ENCODE assay signal across 8 cellular contexts in the genomic region with DNA sequence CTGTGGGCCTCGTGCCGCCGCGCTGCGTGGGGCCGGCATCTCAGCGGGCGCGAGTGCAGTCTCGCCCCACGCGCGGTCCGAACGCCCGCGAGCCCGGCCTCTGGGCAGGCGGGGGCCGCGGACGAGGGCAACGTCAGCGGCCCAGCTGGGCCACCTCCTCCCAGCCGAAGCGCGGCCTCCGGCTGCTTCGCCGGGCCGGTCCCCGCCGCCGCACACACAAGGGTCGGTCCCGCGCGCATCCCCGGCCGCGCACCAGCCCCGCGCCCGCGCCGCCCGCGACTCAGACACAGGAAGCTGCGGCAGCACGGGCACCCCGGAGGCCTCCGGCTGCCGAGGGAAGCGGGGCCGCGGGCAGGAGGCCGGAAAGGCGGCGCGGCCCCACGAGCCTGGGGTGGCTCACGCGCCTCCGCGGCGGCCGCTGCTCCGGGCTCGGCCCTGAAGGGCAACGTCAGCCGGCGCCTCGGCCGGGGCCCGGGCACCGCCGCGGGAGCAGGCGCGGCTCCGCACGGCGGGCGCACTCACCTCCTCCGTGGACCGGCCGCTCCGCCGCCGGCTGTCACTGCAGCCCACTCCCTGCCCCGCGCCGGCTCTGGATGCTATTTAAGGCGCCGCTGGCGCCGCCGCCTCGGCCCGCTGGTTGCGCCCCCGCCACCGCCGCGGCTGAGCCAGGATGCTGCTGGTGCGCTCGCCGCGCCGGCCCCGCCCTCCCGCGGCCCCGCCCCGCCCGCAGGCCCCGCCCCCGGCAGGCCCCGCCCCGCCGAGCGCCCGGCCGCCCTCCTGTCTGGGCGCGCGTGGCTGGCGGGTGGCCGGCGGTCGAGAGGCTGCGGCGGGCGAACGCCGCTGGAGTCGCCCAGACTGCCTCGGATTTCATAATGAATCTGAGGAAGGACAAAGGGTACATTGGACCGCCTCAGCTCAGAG. TPM values are rescaled to one million over a fixed set of nuclear protein-coding genes. Genes with fewer than 3 reads are reported as not detected.
DNase-seq lines count a peak whose midpoint lies in the region; ATAC-seq, FAIRE-seq and TF ChIP-seq lines count a peak whose summit lies in the region.

A gene with protein sequence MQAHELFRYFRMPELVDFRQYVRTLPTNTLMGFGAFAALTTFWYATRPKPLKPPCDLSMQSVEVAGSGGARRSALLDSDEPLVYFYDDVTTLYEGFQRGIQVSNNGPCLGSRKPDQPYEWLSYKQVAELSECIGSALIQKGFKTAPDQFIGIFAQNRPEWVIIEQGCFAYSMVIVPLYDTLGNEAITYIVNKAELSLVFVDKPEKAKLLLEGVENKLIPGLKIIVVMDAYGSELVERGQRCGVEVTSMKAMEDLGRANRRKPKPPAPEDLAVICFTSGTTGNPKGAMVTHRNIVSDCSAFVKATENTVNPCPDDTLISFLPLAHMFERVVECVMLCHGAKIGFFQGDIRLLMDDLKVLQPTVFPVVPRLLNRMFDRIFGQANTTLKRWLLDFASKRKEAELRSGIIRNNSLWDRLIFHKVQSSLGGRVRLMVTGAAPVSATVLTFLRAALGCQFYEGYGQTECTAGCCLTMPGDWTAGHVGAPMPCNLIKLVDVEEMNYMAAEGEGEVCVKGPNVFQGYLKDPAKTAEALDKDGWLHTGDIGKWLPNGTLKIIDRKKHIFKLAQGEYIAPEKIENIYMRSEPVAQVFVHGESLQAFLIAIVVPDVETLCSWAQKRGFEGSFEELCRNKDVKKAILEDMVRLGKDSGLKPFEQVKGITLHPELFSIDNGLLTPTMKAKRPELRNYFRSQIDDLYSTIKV (minus strand): TSS at position 575 of the 921 bp plus-strand sequence. CDS start 22,454 bp downstream, outside the sequence.

- H3K4me1 ChIP-seq in colonic mucosa (no peaks in the 10 kb centered on the region), HepG2 (ENCODE audit: insufficient read depth, low read length) (peaks cover 44% of the 10 kb centered on the region)

- H3K36me3 Mint-ChIP-seq in activated CD4-positive, alpha-beta T cell treated with anti-CD3 and anti-CD28 coated beads, Interleukin-2, amount 10 ng/mL, durations not matched to agents 24 days and 14 days (ENCODE audit: low read depth) = peaks cover 10% of the 10 kb centered on the region

- TF ChIP-seq RAD21 in HepG2 (CRISPR knock-in tag; IDR thresholded peaks at IDR 0.05) = 0 out of 2 replicates have a peak, but pooled peaks have one; percentile 18

- H3K27ac Mint-ChIP-seq in activated CD4-positive, alpha-beta T cell treated with anti-CD3 and anti-CD28 coated beads, Interleukin-2, amount 10 ng/mL, durations not matched to agents 24 days and 14 days = peak within 1 kb of the TSS; percentile 97

- H3K9me3 ChIP-seq in colonic mucosa = no peaks in the 10 kb centered on the region
- H3K9me3 ChIP-seq in HepG2 (ENCODE audit: low read length) = no peaks in the 10 kb centered on the region

- peak; percentile 61 for ATAC-seq in HG02943 (IDR thresholded peaks at IDR 0.05; ENCODE audit: low read depth, unreplicated experiment)
- peak; percentile 85 for ATAC-seq in HepG2

- DNase-seq in NK-92 treated with Interleukin-12 subunit alpha and Interleukin-12 subunit beta, amount 100 ng/mL, for 24 hours (lab: John Stamatoyannopoulos, UW) = peak; percentile 71
- DNase-seq in NK-92 (lab: John Stamatoyannopoulos, UW; ENCODE audit: unreplicated experiment) (no peak), NCI-H2227 (lab: John Stamatoyannopoulos, UW; ENCODE audit: unreplicated experiment) (peak; percentile 71), colonic mucosa (peak; percentile 69), HepG2 (ENCODE audit: low spot score) (peak; percentile 39)
- DNase-seq in activated CD4-positive, alpha-beta T cell treated with anti-CD3 and anti-CD28 coated beads, Interleukin-2, amount 10 ng/mL, durations not matched to agents 24 days and 14 days = peak; percentile 93
- DNase-seq in stimulated activated CD4-positive, alpha-beta T cell treated with anti-CD3 and anti-CD28 coated beads, Interleukin-4, amount 100 ng/mL, for 24 hours = peak; percentile 79

- no peak for TF ChIP-seq CTCF in colonic mucosa (IDR thresholded peaks at IDR 0.05)
- TF ChIP-seq CTCF in HepG2 (CRISPR knock-in tag; IDR thresholded peaks at IDR 0.05) = no peak

- no TSS peak for BruUV-seq in HepG2 (replicated peaks; lab: Mats Ljungman, UMichigan)

- WGBS in HepG2 (ENCODE audit: low lambda C conversion rate) = no CpG with 5 or more reads among the region's 139 CpGs

- peaks cover 34% of the 10 kb centered on the region for H3K4me1 Mint-ChIP-seq in activated CD4-positive, alpha-beta T cell treated with anti-CD3 and anti-CD28 coated beads, Interleukin-2, amount 10 ng/mL, durations not matched to agents 24 days and 14 days

- intact Hi-C loops in activated CD4-positive, alpha-beta T cell treated with anti-CD3 and anti-CD28 coated beads, Interleukin-2, amount 10 ng/mL, durations not matched to agents 24 days and 14 days (cut with micrococcal nuclease) = loop anchor here (1.0 to 10.0 kb wide), 13 partner anchors 26 to 1321 kb away; a partner anchor contains a TSS
- intact Hi-C loops in colonic mucosa (cut with DNase I) (no loop called here), HepG2 (cut with micrococcal nuclease; ENCODE audit: unreplicated experiment) (loop anchor here (5.0 kb wide), 1 partner anchor 157 kb away; no protein-coding TSS in a partner anchor)

- H3K27me3 ChIP-seq in colonic mucosa = no peaks in the 10 kb centered on the region
- H3K27me3 ChIP-seq in HepG2 (ENCODE audit: control insufficient read depth in 1 of 2, insufficient read depth in 2 of 2, low read length in 2 of 2) = peaks cover 0 to 3% of the 10 kb centered on the region in 2 experiments; a peak in 1 of 5 replicates

- H2AFZ ChIP-seq in HepG2 (ENCODE audit: low read length) = no peak within 1 kb of the TSS

- peak within 1 kb of the TSS; percentile 95 for H3K4me2 ChIP-seq in HepG2 (ENCODE audit: low read depth, low read length)

- H3K79me2 ChIP-seq in HepG2 (ENCODE audit: insufficient read depth, low read length) = peaks cover 6% of the 10 kb centered on the region

- no peaks in the 10 kb centered on the region for H3K9me3 Mint-ChIP-seq in activated CD4-positive, alpha-beta T cell treated with anti-CD3 and anti-CD28 coated beads, Interleukin-2, amount 10 ng/mL, durations not matched to agents 24 days and 14 days

- CTCF ChIA-PET in HepG2 (lab: Yijun Ruan, JAX; ENCODE audit: low intra/inter-chr PET ratio, low total read pairs) = no interaction called here

- peaks cover 9% of the 10 kb centered on the region for H3K27me3 Mint-ChIP-seq in activated CD4-positive, alpha-beta T cell treated with anti-CD3 and anti-CD28 coated beads, Interleukin-2, amount 10 ng/mL, durations not matched to agents 24 days and 14 days

- no peaks in the 10 kb centered on the region for H4K20me1 ChIP-seq in HepG2 (ENCODE audit: insufficient read depth, low read length)

- in situ Hi-C loops in HepG2 (cut with HindIII; ENCODE audit: extremely low pct_ligation_motif_present, low pct_unique_long_range_greater_than_20kb) = loop anchor here (10.0 kb wide), 1 partner anchor 81 kb away; no protein-coding TSS in a partner anchor

- TF ChIP-seq EP300 in HepG2 (IDR thresholded peaks at IDR 0.05; ENCODE audit: low read depth in 2 of 2, low read length in 2 of 2) (no peak), HepG2 (CRISPR knock-in tag; IDR thresholded peaks at IDR 0.05; ENCODE audit: borderline replicate concordance) (no peak)

- peak within 1 kb of the TSS; percentile 94 for H3K4me3 Mint-ChIP-seq in activated CD4-positive, alpha-beta T cell treated with anti-CD3 and anti-CD28 coated beads, Interleukin-2, amount 10 ng/mL, durations not matched to agents 24 days and 14 days

- no peaks in the 10 kb centered on the region for H3K36me3 ChIP-seq in colonic mucosa
- no peaks in the 10 kb centered on the region for H3K36me3 ChIP-seq in HepG2 (replicated peaks in 1 of 2; ENCODE audit: control insufficient read depth in 1 of 2, insufficient read depth in 2 of 2, low read length in 2 of 2)

- H3K4me3 ChIP-seq in colonic mucosa (peak within 1 kb of the TSS; percentile 64), HepG2 (replicated peaks in 1 of 3; ENCODE audit: insufficient read depth in 1 of 3, low read depth in 2 of 3, low read length in 3 of 3) (peak within 1 kb of the TSS; percentile 58 to 81 (median 75))

- no peak for FAIRE-seq in HepG2 (lab: Jason Lieb, UNC)

- H3K27ac ChIP-seq in colonic mucosa = no peak within 1 kb of the TSS
- no peak within 1 kb of the TSS for H3K27ac ChIP-seq in HepG2 (ENCODE audit: extremely low read length, insufficient read depth, low read length)

- POLR2A ChIA-PET in HepG2 (lab: Yijun Ruan, JAX) = interaction anchor here (1.1 to 1.6 kb wide), 2 partner anchors 11 to 20 kb away, joined by 3 to 5 read pairs; no protein-coding TSS in a partner anchor

- peak in 1 of 2 experiments; percentile 54; a peak in 2 of 4 replicates for TF ChIP-seq POLR2A in HepG2 (IDR thresholded peaks at IDR 0.05; ENCODE audit: insufficient read depth in 1 of 2, low read depth in 2 of 2, low read length in 2 of 2)

- peak within 1 kb of the TSS; percentile 58 to 87 for H3K9ac ChIP-seq in colonic mucosa (ENCODE audit: low read depth in 2 of 2, low read length in 2 of 2)
- H3K9ac ChIP-seq in HepG2 (ENCODE audit: insufficient read depth, low read depth, low read length) = peak within 1 kb of the TSS; percentile 50

RNA-seq across cellular contexts. Expression of the gene that starts here (rescaled TPM):
- total RNA-seq in activated CD4-positive, alpha-beta T cell treated with anti-CD3 and anti-CD28 coated beads, Interleukin-2, amount 10 ng/mL, durations not matched to agents 24 days and 14 days = 38.3 and 41.7 TPM in 2 replicates
- total RNA-seq in colonic mucosa (10 to 100 TPM; 23.3 to 80.4 TPM), HepG2 (2016; rRNA removed; fragmentation: Illumina TruSeq; extraction: Trizol) (29.8 and 38.2 TPM in 2 replicates)
- 5.1 and 5.5 TPM in 2 replicates for total RNA-seq in HepG2 (2016; cell fraction: cytosol; rRNA removed; fragmentation: Illumina TruSeq; extraction: Trizol; ENCODE audit: low read depth)
- total RNA-seq in HepG2 (2016; cell fraction: insoluble cytoplasmic fraction; rRNA removed; fragmentation: Illumina TruSeq; extraction: Trizol) = 27.7 and 32.5 TPM in 2 replicates
- total RNA-seq in HepG2 (2016; cell fraction: membrane; rRNA removed; fragmentation: Illumina TruSeq; extraction: Trizol) = 15.6 and 17.1 TPM in 2 replicates
- total RNA-seq in HepG2 (2016; cell fraction: nucleus; rRNA removed; fragmentation: Illumina TruSeq; extraction: Trizol) = 33.0 and 35.9 TPM in 2 replicates
- 10.0 and 14.3 TPM in 2 replicates for polyA plus RNA-seq in HepG2 (2011; rRNA removed)
- polyA plus RNA-seq in HepG2 (2011; cell fraction: cytosol; rRNA removed) = 5.5 and 11.2 TPM in 2 replicates
- polyA plus RNA-seq in HepG2 (2011; cell fraction: nucleus; rRNA removed) = 10.0 and 18.6 TPM in 2 replicates
- 8.5 and 20.6 TPM in 2 replicates for polyA plus RNA-seq in HepG2 (2012)
- 3.5 and 4.7 TPM in 2 replicates for polyA plus RNA-seq in HepG2 (2016; cell fraction: cytosol; fragmentation: Illumina TruSeq; extraction: Trizol; ENCODE audit: low read depth)
- polyA plus RNA-seq in HepG2 (2016; cell fraction: insoluble cytoplasmic fraction; fragmentation: Illumina TruSeq; extraction: Trizol; ENCODE audit: low read depth) = 31.0 and 31.7 TPM in 2 replicates
- polyA plus RNA-seq in HepG2 (2016; cell fraction: membrane; fragmentation: Illumina TruSeq; extraction: Trizol; ENCODE audit: low read depth) = 10.4 and 12.2 TPM in 2 replicates
- 44.4 and 47.7 TPM in 2 replicates for polyA plus RNA-seq in HepG2 (2016; cell fraction: nucleus; fragmentation: Illumina TruSeq; extraction: Trizol; ENCODE audit: insufficient read depth, low read depth)
- 14.8 and 18.9 TPM in 2 replicates for polyA minus RNA-seq in HepG2 (2011; rRNA and poly(A)+ RNA removed; ENCODE audit: low replicate concordance)
- polyA minus RNA-seq in HepG2 (2011; cell fraction: cytosol; rRNA and poly(A)+ RNA removed) = 11.4 and 23.7 TPM in 2 replicates
- polyA minus RNA-seq in HepG2 (2011; cell fraction: nucleus; rRNA and poly(A)+ RNA removed) = 11.5 and 23.1 TPM in 2 replicates
